Comparison of ENCODE assay signal across 8 cellular contexts in the genomic region with DNA sequence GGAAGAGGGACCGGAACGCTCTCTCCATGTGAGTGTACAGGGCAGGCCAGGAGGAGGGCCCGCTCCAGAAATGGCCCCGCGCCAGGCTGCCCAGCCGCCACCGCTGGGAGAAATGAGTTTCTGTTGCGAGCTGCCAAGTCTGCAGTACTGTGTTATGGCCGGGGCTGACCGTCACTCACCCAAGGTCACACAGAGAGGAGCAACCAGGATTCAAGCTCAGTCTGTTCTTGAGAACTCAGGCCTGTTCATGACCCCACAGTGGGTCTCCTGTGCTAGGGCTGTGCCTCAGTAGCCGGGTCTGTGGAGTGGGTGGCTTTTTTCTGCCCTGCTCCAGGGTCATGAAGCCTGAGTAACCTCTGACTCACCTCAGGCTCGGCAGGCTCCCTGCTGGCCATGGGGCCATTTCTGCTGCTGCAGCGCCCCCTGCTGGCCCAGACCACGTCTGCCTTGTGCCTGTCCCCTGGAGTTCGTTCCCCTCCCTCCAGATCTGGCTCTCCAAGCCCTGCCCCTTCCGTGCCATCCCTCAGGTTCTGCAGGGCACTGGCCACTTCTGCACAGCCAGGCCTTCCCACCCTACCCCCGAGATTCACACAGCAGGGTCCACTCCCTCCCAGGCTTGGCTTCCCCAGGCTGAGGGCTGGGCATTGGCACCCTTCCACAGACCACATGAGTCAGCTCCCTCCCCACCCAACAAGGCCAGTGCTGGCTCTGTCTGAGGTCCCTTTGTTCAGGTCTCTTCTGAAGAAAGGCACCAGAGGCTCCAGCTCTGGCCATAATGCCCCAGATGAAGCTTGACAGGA. TPM values are rescaled to one million over a fixed set of nuclear protein-coding genes. Genes with fewer than 3 reads are reported as not detected.
A peak's percentile ranks its signal among the peaks of the same experiment; 100 is the strongest.
DNase-seq lines count a peak whose midpoint lies in the region; ATAC-seq, FAIRE-seq and TF ChIP-seq lines count a peak whose summit lies in the region.

No MANE protein-coding gene starts in this region.

- no peaks in the 10 kb centered on the region for H3K9me3 ChIP-seq in A549

- peak overlapping the region; percentile 82 for H3K4me2 ChIP-seq in A549

- peak overlapping the region; percentile 80 to 90 for H3K27ac ChIP-seq in A549
- peak overlapping the region; percentile 62 for H3K27ac ChIP-seq in VCaP

- FAIRE-seq in A549 (lab: Jason Lieb, UNC), result no peak

- peaks cover 23% of the 10 kb centered on the region for H3K4me1 ChIP-seq in A549

- TF ChIP-seq EP300 in A549 (IDR thresholded peaks at IDR 0.05), result no peak

- POLR2A ChIA-PET in A549 (lab: Yijun Ruan, JAX), result interaction anchor here (1.4 kb wide), 1 partner anchor 407 kb away, joined by 3 read pairs; no protein-coding TSS in a partner anchor

- 0 out of 3 replicates have a peak overlapping the region, but pooled peaks have one; percentile 15 for H3K4me3 ChIP-seq in A549

- peak; percentile 92 to 93 for TF ChIP-seq RAD21 in A549 (conservative IDR thresholded peaks at IDR 0.05 in 1 of 2, IDR thresholded peaks at IDR 0.05 in 1 of 2)

- ATAC-seq in A549 (peak; percentile 91 to 98), GM18511 (IDR thresholded peaks at IDR 0.05; ENCODE audit: unreplicated experiment) (peak; percentile 61), HG03378 (IDR thresholded peaks at IDR 0.05; ENCODE audit: unreplicated experiment) (no peak)

- no peak for TF ChIP-seq POLR2A in A549 (IDR thresholded peaks at IDR 0.05; ENCODE audit: low read length)

- DNase-seq in A549 (ENCODE audit: low read depth in 1 of 2, low spot score in 1 of 2), result peak; percentile 87
- DNase-seq in NCI-H2029 treated with DMSO at 0.1 percent for 48 hours (lab: John Stamatoyannopoulos, UW), result peak; percentile 100
- peak; percentile 63 for DNase-seq in brain pericyte (ENCODE audit: low read depth, low spot score)
- peak; percentile 79 for DNase-seq in inferior parietal cortex (ENCODE audit: extremely low spot score)
- DNase-seq in stimulated activated CD4-positive, alpha-beta T cell treated with anti-CD3 and anti-CD28 coated beads, Interleukin-12 subunit alpha, Interleukin-12 subunit beta, amount 100 ng/mL, for 24 hours (ENCODE audit: low read depth in 2 of 2), result peak; percentile 43 to 81

- CTCF ChIA-PET in A549 (lab: Yijun Ruan, JAX), result interaction anchor here (0.6 to 8.5 kb wide), 48 partner anchors 12 to 1292 kb away, joined by 3 to 107 read pairs (median 4); no protein-coding TSS in a partner anchor

- 27% methylated on average over 4 of the region's 17 CpGs for WGBS in A549 (ENCODE audit: missing lambda C conversion rate)

- TF ChIP-seq CTCF in A549 (IDR thresholded peaks at IDR 0.05), result peak; percentile 92
- TF ChIP-seq CTCF in VCaP (conservative IDR thresholded peaks at IDR 0.05), result peak; percentile 77

TF ChIP-seq in A549, 52 proteins besides CTCF, POLR2A, EP300 and RAD21 (continues in another document):
- TF ChIP-seq, protein P1, sequence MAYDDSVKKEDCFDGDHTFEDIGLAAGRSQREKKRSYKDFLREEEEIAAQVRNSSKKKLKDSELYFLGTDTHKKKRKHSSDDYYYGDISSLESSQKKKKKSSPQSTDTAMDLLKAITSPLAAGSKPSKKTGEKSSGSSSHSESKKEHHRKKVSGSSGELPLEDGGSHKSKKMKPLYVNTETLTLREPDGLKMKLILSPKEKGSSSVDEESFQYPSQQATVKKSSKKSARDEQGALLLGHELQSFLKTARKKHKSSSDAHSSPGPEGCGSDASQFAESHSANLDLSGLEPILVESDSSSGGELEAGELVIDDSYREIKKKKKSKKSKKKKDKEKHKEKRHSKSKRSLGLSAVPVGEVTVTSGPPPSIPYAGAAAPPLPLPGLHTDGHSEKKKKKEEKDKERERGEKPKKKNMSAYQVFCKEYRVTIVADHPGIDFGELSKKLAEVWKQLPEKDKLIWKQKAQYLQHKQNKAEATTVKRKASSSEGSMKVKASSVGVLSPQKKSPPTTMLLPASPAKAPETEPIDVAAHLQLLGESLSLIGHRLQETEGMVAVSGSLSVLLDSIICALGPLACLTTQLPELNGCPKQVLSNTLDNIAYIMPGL (CRISPR knock-in tag; IDR thresholded peaks at IDR 0.05; ENCODE audit: borderline replicate concordance), result no peak
- TF ChIP-seq ZFP36 (IDR thresholded peaks at IDR 0.05; ENCODE audit: borderline replicate concordance, partially characterized antibody) (no peak), JUN (IDR thresholded peaks at IDR 0.05) (peak in 1 of 2 experiments; percentile 32; a peak in 1 of 5 replicates), MAZ (IDR thresholded peaks at IDR 0.05; ENCODE audit: borderline replicate concordance, low read depth, low read length) (no peak), FOSL2 (IDR thresholded peaks at IDR 0.05) (no peak), FOSL2 (CRISPR knock-in tag; IDR thresholded peaks at IDR 0.05) (peak; percentile 92), SREBF2 (IDR thresholded peaks at IDR 0.05) (no peak), HOXB13 (CRISPR knock-in tag; IDR thresholded peaks at IDR 0.05; ENCODE audit: low read depth) (no peak), GATA3 (IDR thresholded peaks at IDR 0.05; ENCODE audit: borderline replicate concordance) (no peak), KDM5A (IDR thresholded peaks at IDR 0.05) (no peak), TFCP2L1 (CRISPR knock-in tag; IDR thresholded peaks at IDR 0.05) (no peak), PHF8 (IDR thresholded peaks at IDR 0.05; ENCODE audit: borderline replicate concordance, low read depth) (no peak), RCOR1 (IDR thresholded peaks at IDR 0.05; ENCODE audit: low read depth, low read length) (no peak), SMC3 (IDR thresholded peaks at IDR 0.05) (peak; percentile 85), ZC3H11A (IDR thresholded peaks at IDR 0.05) (no peak), CHD2 (IDR thresholded peaks at IDR 0.05; ENCODE audit: low read length, partially characterized antibody) (no peak), CHD4 (IDR thresholded peaks at IDR 0.05; ENCODE audit: borderline replicate concordance) (no peak), TP53 (CRISPR knock-in tag; IDR thresholded peaks at IDR 0.05) (no peak), HEYL (CRISPR knock-in tag; IDR thresholded peaks at IDR 0.05) (no peak), CBX8 (IDR thresholded peaks at IDR 0.05) (no peak), JUNB (IDR thresholded peaks at IDR 0.05) (peak; percentile 55), NFE2L2 (conservative IDR thresholded peaks at IDR 0.05; ENCODE audit: low read length) (no peak), FOXS1 (CRISPR knock-in tag; IDR thresholded peaks at IDR 0.05) (no peak)
- TF ChIP-seq, protein P2, sequence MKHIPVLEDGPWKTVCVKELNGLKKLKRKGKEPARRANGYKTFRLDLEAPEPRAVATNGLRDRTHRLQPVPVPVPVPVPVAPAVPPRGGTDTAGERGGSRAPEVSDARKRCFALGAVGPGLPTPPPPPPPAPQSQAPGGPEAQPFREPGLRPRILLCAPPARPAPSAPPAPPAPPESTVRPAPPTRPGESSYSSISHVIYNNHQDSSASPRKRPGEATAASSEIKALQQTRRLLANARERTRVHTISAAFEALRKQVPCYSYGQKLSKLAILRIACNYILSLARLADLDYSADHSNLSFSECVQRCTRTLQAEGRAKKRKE (CRISPR knock-in tag; IDR thresholded peaks at IDR 0.05; ENCODE audit: low read depth), result no peak
- TF ChIP-seq, protein P3, sequence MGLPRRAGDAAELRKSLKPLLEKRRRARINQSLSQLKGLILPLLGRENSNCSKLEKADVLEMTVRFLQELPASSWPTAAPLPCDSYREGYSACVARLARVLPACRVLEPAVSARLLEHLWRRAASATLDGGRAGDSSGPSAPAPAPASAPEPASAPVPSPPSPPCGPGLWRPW (IDR thresholded peaks at IDR 0.05), result no peak
- TF ChIP-seq, protein P4, sequence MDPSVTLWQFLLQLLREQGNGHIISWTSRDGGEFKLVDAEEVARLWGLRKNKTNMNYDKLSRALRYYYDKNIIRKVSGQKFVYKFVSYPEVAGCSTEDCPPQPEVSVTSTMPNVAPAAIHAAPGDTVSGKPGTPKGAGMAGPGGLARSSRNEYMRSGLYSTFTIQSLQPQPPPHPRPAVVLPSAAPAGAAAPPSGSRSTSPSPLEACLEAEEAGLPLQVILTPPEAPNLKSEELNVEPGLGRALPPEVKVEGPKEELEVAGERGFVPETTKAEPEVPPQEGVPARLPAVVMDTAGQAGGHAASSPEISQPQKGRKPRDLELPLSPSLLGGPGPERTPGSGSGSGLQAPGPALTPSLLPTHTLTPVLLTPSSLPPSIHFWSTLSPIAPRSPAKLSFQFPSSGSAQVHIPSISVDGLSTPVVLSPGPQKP (IDR thresholded peaks at IDR 0.05; ENCODE audit: low read depth, low read length), result no peak
- TF ChIP-seq, protein P5, sequence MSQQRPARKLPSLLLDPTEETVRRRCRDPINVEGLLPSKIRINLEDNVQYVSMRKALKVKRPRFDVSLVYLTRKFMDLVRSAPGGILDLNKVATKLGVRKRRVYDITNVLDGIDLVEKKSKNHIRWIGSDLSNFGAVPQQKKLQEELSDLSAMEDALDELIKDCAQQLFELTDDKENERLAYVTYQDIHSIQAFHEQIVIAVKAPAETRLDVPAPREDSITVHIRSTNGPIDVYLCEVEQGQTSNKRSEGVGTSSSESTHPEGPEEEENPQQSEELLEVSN (IDR thresholded peaks at IDR 0.05; ENCODE audit: borderline replicate concordance, low read depth), result no peak
- TF ChIP-seq, protein P6, sequence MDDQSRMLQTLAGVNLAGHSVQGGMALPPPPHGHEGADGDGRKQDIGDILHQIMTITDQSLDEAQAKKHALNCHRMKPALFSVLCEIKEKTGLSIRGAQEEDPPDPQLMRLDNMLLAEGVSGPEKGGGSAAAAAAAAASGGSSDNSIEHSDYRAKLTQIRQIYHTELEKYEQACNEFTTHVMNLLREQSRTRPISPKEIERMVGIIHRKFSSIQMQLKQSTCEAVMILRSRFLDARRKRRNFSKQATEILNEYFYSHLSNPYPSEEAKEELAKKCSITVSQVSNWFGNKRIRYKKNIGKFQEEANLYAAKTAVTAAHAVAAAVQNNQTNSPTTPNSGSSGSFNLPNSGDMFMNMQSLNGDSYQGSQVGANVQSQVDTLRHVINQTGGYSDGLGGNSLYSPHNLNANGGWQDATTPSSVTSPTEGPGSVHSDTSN (IDR thresholded peaks at IDR 0.05), result no peak

RNA-seq across cellular contexts. Expression of gene EDN2, which starts 51.8 kb away (rescaled TPM):
- polyA plus RNA-seq in A549 (2011; rRNA removed) (1.2 and 1.6 TPM in 2 replicates), A549 (2017; fragmentation: RNase III; extraction: RNeasy Plus Mini Kit Qiagen cat#74134 plus additional on column Dnase treatment) (2.8 to 8.2 TPM (median 3.2 TPM) in 3 replicates)
- polyA plus RNA-seq in A549 (2012; cell fraction: cytosol; rRNA removed), result 6.4 and 8.2 TPM in 2 replicates
- polyA plus RNA-seq in A549 (2012; cell fraction: nucleus; rRNA removed), result 13.2 and 16.8 TPM in 2 replicates
- 0.54 TPM in 1 of 2 replicates, not detected in the other for polyA minus RNA-seq in A549 (2011; rRNA and poly(A)+ RNA removed)
